In genomic region chr5:85604786-85605185, GRCh38 we compare ENCODE assay signal across 37 cellular contexts.
DNase-seq lines count a peak whose midpoint lies in the region; ATAC-seq, FAIRE-seq and TF ChIP-seq lines count a peak whose summit lies in the region.
"Had no signal": no experiment of that assay in that cellular context is flagged by ENCODE, and none has a peak within 500 bp of the region (broad histone marks: within the 10 kb centered on the region; RNA-seq: fewer than 3 reads in every experiment).

No MANE protein-coding gene starts in this region.

- peak overlapping the region; percentile 90 for H3K27ac Mint-ChIP-seq in astrocyte (ENCODE audit: unreplicated experiment)
- no peak overlapping the region for H3K27ac Mint-ChIP-seq in stimulated activated memory B cell treated with anti-CD40 and anti-IgM and Interleukin-4, amounts not matched to agents 10 μg/mL and 1 μg/mL and 100 μg/mL, for 72 hours
- H3K27ac Mint-ChIP-seq: B cell; CD4-positive, alpha-beta memory T cell; CD4-positive, alpha-beta T cell; CD4-positive, CD25-positive, alpha-beta regulatory T cell; CD8-positive, alpha-beta T cell had no signal

- H4K20me1 ChIP-seq in astrocyte (ENCODE audit: insufficient read depth, low read length): no peaks in the 10 kb centered on the region
- H4K20me1 ChIP-seq: BLaER1; BLaER1 treated with 17β-estradiol and CSF1 and Interleukin-3, amounts not matched to agents 10 nM and 100 nM had no signal

- H3K27me3 Mint-ChIP-seq in astrocyte (ENCODE audit: low read depth, unreplicated experiment): no peaks in the 10 kb centered on the region
- H3K27me3 Mint-ChIP-seq in stimulated activated memory B cell treated with anti-CD40 and anti-IgM and Interleukin-4, amounts not matched to agents 10 μg/mL and 1 μg/mL and 100 μg/mL, for 72 hours: no peaks in the 10 kb centered on the region
- H3K27me3 Mint-ChIP-seq: B cell; CD4-positive, alpha-beta memory T cell; CD4-positive, alpha-beta T cell; CD4-positive, CD25-positive, alpha-beta regulatory T cell; CD8-positive, alpha-beta memory T cell had no signal

- H3K79me2 ChIP-seq in astrocyte (ENCODE audit: insufficient read depth, low read length): no peaks in the 10 kb centered on the region

- FAIRE-seq in astrocyte (lab: Jason Lieb, UNC): no peak
- FAIRE-seq: A204.1, A549, D721Med had no signal

- H3K4me1 ChIP-seq in astrocyte (ENCODE audit: insufficient read depth, low read length): no peaks in the 10 kb centered on the region
- H3K4me1 ChIP-seq: A549; BE2C; BLaER1; BLaER1 treated with 17β-estradiol and CSF1 and Interleukin-3, amounts not matched to agents 10 nM and 100 nM; Caco-2 had no signal

- no peaks in the 10 kb centered on the region for H3K36me3 Mint-ChIP-seq in astrocyte (ENCODE audit: low read depth, unreplicated experiment)
- H3K36me3 Mint-ChIP-seq in stimulated activated memory B cell treated with anti-CD40 and anti-IgM and Interleukin-4, amounts not matched to agents 10 μg/mL and 1 μg/mL and 100 μg/mL, for 72 hours: no peaks in the 10 kb centered on the region
- H3K36me3 Mint-ChIP-seq: CD14-positive monocyte; CD4-positive, alpha-beta memory T cell; CD4-positive, CD25-positive, alpha-beta regulatory T cell; CD8-positive, alpha-beta memory T cell; CD8-positive, alpha-beta T cell had no signal

- no peak overlapping the region for H2AFZ ChIP-seq in astrocyte (ENCODE audit: low read depth, low read length)

- TF ChIP-seq CTCF in astrocyte (IDR thresholded peaks at IDR 0.05; ENCODE audit: insufficient read depth, low read depth, low read length) (no peak), coronary artery (IDR thresholded peaks at IDR 0.05) (no peak)

- no peak overlapping the region for H3K4me3 Mint-ChIP-seq in astrocyte (ENCODE audit: unreplicated experiment)
- no peak overlapping the region for H3K4me3 Mint-ChIP-seq in stimulated activated memory B cell treated with anti-CD40 and anti-IgM and Interleukin-4, amounts not matched to agents 10 μg/mL and 1 μg/mL and 100 μg/mL, for 72 hours
- H3K4me3 Mint-ChIP-seq: B cell; CD14-positive monocyte; CD4-positive, alpha-beta memory T cell; CD4-positive, alpha-beta T cell; CD4-positive, CD25-positive, alpha-beta regulatory T cell; CD8-positive, alpha-beta memory T cell; CD8-positive, alpha-beta T cell had no signal

- H3K27me3 ChIP-seq in astrocyte (ENCODE audit: insufficient read depth, low read length): no peaks in the 10 kb centered on the region
- H3K27me3 ChIP-seq: BE2C; BLaER1; BLaER1 treated with 17β-estradiol and CSF1 and Interleukin-3, amounts not matched to agents 10 nM and 100 nM had no signal

- no peaks in the 10 kb centered on the region for H3K36me3 ChIP-seq in astrocyte (ENCODE audit: insufficient read depth, low read length)
- H3K36me3 ChIP-seq: BE2C; BLaER1; BLaER1 treated with 17β-estradiol and CSF1 and Interleukin-3, amounts not matched to agents 10 nM and 100 nM had no signal

- H3K4me3 ChIP-seq in astrocyte (ENCODE audit: insufficient read depth, low read depth, low read length) (no peak overlapping the region), coronary artery (no peak overlapping the region)
- H3K4me3 ChIP-seq: A549; BLaER1; BLaER1 treated with 17β-estradiol and CSF1 and Interleukin-3, amounts not matched to agents 10 nM and 100 nM had no signal

- H3K27ac ChIP-seq in astrocyte (ENCODE audit: low read depth, low read length) (no peak overlapping the region), coronary artery (no peak overlapping the region)
- H3K27ac ChIP-seq: 22Rv1; A549; BLaER1; BLaER1 treated with 17β-estradiol and CSF1 and Interleukin-3, amounts not matched to agents 10 nM and 100 nM; C4-2B had no signal

- peaks cover 14% of the 10 kb centered on the region for H3K4me1 Mint-ChIP-seq in astrocyte (ENCODE audit: low read depth, unreplicated experiment)
- H3K4me1 Mint-ChIP-seq in stimulated activated memory B cell treated with anti-CD40 and anti-IgM and Interleukin-4, amounts not matched to agents 10 μg/mL and 1 μg/mL and 100 μg/mL, for 72 hours: no peaks in the 10 kb centered on the region
- H3K4me1 Mint-ChIP-seq: B cell; CD14-positive monocyte; CD4-positive, alpha-beta memory T cell; CD4-positive, CD25-positive, alpha-beta regulatory T cell; CD8-positive, alpha-beta memory T cell had no signal

- H3K4me2 ChIP-seq in astrocyte (ENCODE audit: low read length): no peak overlapping the region
- H3K4me2 ChIP-seq: A549; BLaER1; BLaER1 treated with 17β-estradiol and CSF1 and Interleukin-3, amounts not matched to agents 10 nM and 100 nM had no signal

- no peak overlapping the region for H3K9ac ChIP-seq in astrocyte (ENCODE audit: low read length)
- H3K9ac ChIP-seq: BLaER1; BLaER1 treated with 17β-estradiol and CSF1 and Interleukin-3, amounts not matched to agents 10 nM and 100 nM had no signal

- no peak for DNase-seq in astrocyte (ENCODE audit: low read depth)
- peak; percentile 66 for DNase-seq in coronary artery (ENCODE audit: low spot score)
- DNase-seq in islet precursor cell: peak; percentile 69
- no peak for DNase-seq in NCI-H1092 treated with DMSO at 0.1 percent for 48 hours (lab: John Stamatoyannopoulos, UW)
- DNase-seq: 8988T; ACHN; AML-193; BE2C; C1 segment of cervical spinal cord; Caco-2; Calu3; CD4-positive, alpha-beta memory T cell; CD4-positive, alpha-beta T cell; CD4-positive, CD25-positive, alpha-beta regulatory T cell; CD8-positive, alpha-beta memory T cell; CD8-positive, alpha-beta T cell; COR-L47; DMS 273 treated with DMSO at 0.1 percent for 48 hours; DMS153; DMS53; DMS79; DMS79 treated with DMSO at 0.1 percent for 48 hours; DND-41; EL had no signal

- H3K9me3 Mint-ChIP-seq in astrocyte (ENCODE audit: unreplicated experiment): no peaks in the 10 kb centered on the region
- peaks cover 9% of the 10 kb centered on the region for H3K9me3 Mint-ChIP-seq in stimulated activated memory B cell treated with anti-CD40 and anti-IgM and Interleukin-4, amounts not matched to agents 10 μg/mL and 1 μg/mL and 100 μg/mL, for 72 hours

- H3K9me3 ChIP-seq in astrocyte (ENCODE audit: insufficient read depth, low read depth, low read length): peaks cover 2% of the 10 kb centered on the region
- H3K9me3 ChIP-seq: A549; BE2C; BLaER1; BLaER1 treated with 17β-estradiol and CSF1 and Interleukin-3, amounts not matched to agents 10 nM and 100 nM; Caco-2 had no signal

- ATAC-seq in stimulated activated memory B cell treated with anti-CD40 and anti-IgM and Interleukin-4, amounts not matched to agents 10 μg/mL and 1 μg/mL and 100 μg/mL, for 72 hours: peak; percentile 16
- ATAC-seq in HG03139 (IDR thresholded peaks at IDR 0.05; ENCODE audit: unreplicated experiment): no peak
- ATAC-seq in HG03354 (IDR thresholded peaks at IDR 0.05; ENCODE audit: poor library complexity, severe bottlenecking, unreplicated experiment): no peak
- no peak for ATAC-seq in SK-N-SH treated with all-trans-retinoic acid at 6 μM for 48 hours
- ATAC-seq: A549; CD8-positive, alpha-beta T cell had no signal

TF ChIP-seq in SK-N-SH treated with all-trans-retinoic acid at 6 μM for 48 hours, 23 proteins besides CTCF, POLR2A, EP300 and RAD21:
- no peak for TF ChIP-seq BACH2 (CRISPR knock-in tag; IDR thresholded peaks at IDR 0.05; ENCODE audit: borderline replicate concordance)
- no peak for TF ChIP-seq PPARA (CRISPR knock-in tag; IDR thresholded peaks at IDR 0.05; ENCODE audit: borderline replicate concordance)
- no peak for TF ChIP-seq POU6F1 (CRISPR knock-in tag; IDR thresholded peaks at IDR 0.05; ENCODE audit: borderline replicate concordance, low read depth)
- no peak for TF ChIP-seq CREB5 (CRISPR knock-in tag; IDR thresholded peaks at IDR 0.05; ENCODE audit: low read depth)
- no peak for TF ChIP-seq GLIS3 (CRISPR knock-in tag; IDR thresholded peaks at IDR 0.05)
- TF ChIP-seq PATZ1 (CRISPR knock-in tag; IDR thresholded peaks at IDR 0.05; ENCODE audit: borderline replicate concordance): no peak
- no peak for TF ChIP-seq ZNF8 (CRISPR knock-in tag; IDR thresholded peaks at IDR 0.05)
- no peak for TF ChIP-seq ZNF565 (CRISPR knock-in tag; conservative IDR thresholded peaks at IDR 0.05; ENCODE audit: low read depth)

Comparison
In these comparisons a context has a peak if more than half of its experiments do, and no peak if none do; other contexts are left out.
1. DNase-seq: peak in coronary artery (single experiment) and islet precursor cell (single experiment); none in astrocyte (single experiment) and NCI-H1092 treated with DMSO at 0.1 percent for 48 hours (single experiment).